Comparison of ENCODE assay signal across 1 cellular context in genomic region chr11:73322986-73323306, GRCh38.
TF ChIP-seq lines count a peak whose summit lies in the region.

No MANE protein-coding gene starts in this region.

TF ChIP-seq in H1, 55 proteins besides CTCF, POLR2A, EP300 and RAD21:
- TF ChIP-seq CBX5 (IDR thresholded peaks at IDR 0.05; ENCODE audit: low read depth, low read length) = no peak
- TF ChIP-seq SAP30 (IDR thresholded peaks at IDR 0.05; ENCODE audit: insufficient read depth, insufficient replicate concordance, low read length) = no peak
- TF ChIP-seq MAFK (IDR thresholded peaks at IDR 0.05; ENCODE audit: low read depth, low read length) = no peak
- TF ChIP-seq CHD1 (IDR thresholded peaks at IDR 0.05; ENCODE audit: low read depth, low read length) = no peak
- no peak for TF ChIP-seq ASH2L (IDR thresholded peaks at IDR 0.05; ENCODE audit: low read length)
- no peak for TF ChIP-seq SIRT6 (IDR thresholded peaks at IDR 0.05; ENCODE audit: low read length)
- no peak for TF ChIP-seq POLR2AphosphoS5 (IDR thresholded peaks at IDR 0.05; ENCODE audit: low read depth, low read length)
- TF ChIP-seq BCL11A (IDR thresholded peaks at IDR 0.05; ENCODE audit: low read depth in 2 of 2, low read length in 2 of 2) = no peak
- TF ChIP-seq CHD2 (IDR thresholded peaks at IDR 0.05; ENCODE audit: low read length) = no peak
- TF ChIP-seq KDM1A (IDR thresholded peaks at IDR 0.05; ENCODE audit: borderline replicate concordance, low read length) = no peak
- TF ChIP-seq GTF2F1 (IDR thresholded peaks at IDR 0.05; ENCODE audit: borderline replicate concordance, low read depth, low read length) = no peak
- no peak for TF ChIP-seq E2F6 (IDR thresholded peaks at IDR 0.05)
- no peak for TF ChIP-seq CBX8 (IDR thresholded peaks at IDR 0.05; ENCODE audit: borderline replicate concordance, low read depth, low read length)
